Comparison of ENCODE assay signal across 14 cellular contexts in genomic region chr6:2194643-2195042, GRCh38.
"Had no signal": no experiment of that assay in that cellular context is flagged by ENCODE, and none has a peak within 500 bp of the region (broad histone marks: within the 10 kb centered on the region; RNA-seq: fewer than 3 reads in every experiment).

No MANE protein-coding gene starts in this region.

- DNase-seq: cortex of kidney; effector memory CD4-positive, alpha-beta T cell; heart left ventricle; hippocampal formation; naive thymus-derived CD4-positive, alpha-beta T cell; nephron progenitor cell; posterior cingulate gyrus; right cardiac atrium; stimulated activated CD4-positive, alpha-beta T cell treated with anti-CD3 and anti-CD28 coated beads, Interleukin-4, amount 100 ng/mL, for 1 hour; stimulated activated CD8-positive, alpha-beta memory T cell treated with anti-CD3 and anti-CD28 coated beads, Interleukin-4, amount 100 ng/mL, for 48 hours; stimulated activated naive CD8-positive, alpha-beta T cell treated with anti-CD3 and anti-CD28 coated beads, Interleukin-15, Interleukin-2, amounts not matched to agents 100 U/mL and 50 U/mL, for 24 hours; tibial artery; upper lobe of left lung; uterus had no signal
